8 cellular contexts compared by ENCODE assay signal in the genomic region with DNA sequence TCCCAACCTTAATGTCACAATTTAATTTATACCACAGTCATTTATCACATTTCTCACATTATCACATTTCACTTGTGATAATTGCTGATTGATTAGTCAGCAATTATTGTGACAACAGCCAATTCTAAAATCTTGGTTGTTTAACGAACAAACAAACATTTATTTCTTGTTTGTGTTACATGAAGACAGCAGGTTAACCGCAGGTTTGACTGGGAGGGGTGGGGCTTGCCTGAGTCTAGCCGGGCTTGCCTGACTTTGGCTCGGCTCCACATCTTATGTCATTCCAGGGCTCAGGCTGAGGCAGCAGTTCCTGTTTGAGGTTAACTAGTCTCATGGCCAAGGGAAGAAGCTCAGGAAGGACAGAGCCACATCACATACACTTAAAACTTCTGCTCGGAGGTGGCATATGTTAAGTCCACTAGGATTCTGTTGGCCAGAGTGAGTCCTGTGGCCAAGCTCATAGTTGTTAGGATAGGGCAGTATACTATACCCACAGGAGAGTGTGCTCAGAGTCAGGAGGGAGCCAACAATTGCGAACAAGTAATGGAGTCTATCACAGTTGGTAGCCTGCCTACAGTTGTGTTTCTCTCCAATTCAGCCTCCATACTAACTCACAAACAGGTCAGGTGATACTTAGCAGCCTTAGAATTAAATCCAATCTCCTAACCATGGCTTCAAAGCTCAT.
DNase-seq lines count a peak whose midpoint lies in the region; ATAC-seq and TF ChIP-seq lines count a peak whose summit lies in the region.

No MANE protein-coding gene starts in this region.

- intact Hi-C loops in lower lobe of right lung (cut with DNase I) = no loop called here

- ATAC-seq in GM18868 (IDR thresholded peaks at IDR 0.05; ENCODE audit: unreplicated experiment) = peak; percentile 64
- ATAC-seq in lower lobe of right lung = peak; percentile 91 to 94
- no peak for ATAC-seq in GM21717 (IDR thresholded peaks at IDR 0.05; ENCODE audit: unreplicated experiment)
- no peak for ATAC-seq in GM18870 (IDR thresholded peaks at IDR 0.05; ENCODE audit: unreplicated experiment)

- H3K27ac ChIP-seq in caudate nucleus (ENCODE audit: low read depth, low read length) (peak overlapping the region; percentile 18), lower lobe of right lung (no peak overlapping the region)

- H3K4me1 ChIP-seq in lower lobe of right lung = peaks cover 29% of the 10 kb centered on the region

- no peaks in the 10 kb centered on the region for H3K36me3 Mint-ChIP-seq in osteocyte (ENCODE audit: unreplicated experiment)

- H3K4me3 ChIP-seq in lower lobe of right lung = no peak overlapping the region

- no peak overlapping the region for H3K4me3 Mint-ChIP-seq in osteocyte (ENCODE audit: unreplicated experiment)

- no peaks in the 10 kb centered on the region for H3K27me3 ChIP-seq in lower lobe of right lung (ENCODE audit: low read depth)

- H3K27me3 Mint-ChIP-seq in osteocyte (ENCODE audit: unreplicated experiment) = peaks cover 7% of the 10 kb centered on the region

- H3K4me1 Mint-ChIP-seq in osteocyte (ENCODE audit: unreplicated experiment) = peaks cover 11% of the 10 kb centered on the region

- H3K27ac Mint-ChIP-seq in osteocyte (ENCODE audit: unreplicated experiment) = no peak overlapping the region

- DNase-seq in AG08396 (ENCODE audit: low spot score) (peak; percentile 49), NCI-H510A treated with DMSO at 0.1 percent for 48 hours (lab: John Stamatoyannopoulos, UW) (peak; percentile 14), caudate nucleus (lab: John Stamatoyannopoulos, UW) (peak in 20 of 61 donors; percentile 1 to 35 (median 14)), lower lobe of right lung (peak; percentile 85), osteocyte (ENCODE audit: extremely low spot score, unreplicated experiment) (no peak)

- TF ChIP-seq CTCF in lower lobe of right lung (IDR thresholded peaks at IDR 0.05) = no peak
- no peak for TF ChIP-seq CTCF in osteocyte (IDR thresholded peaks at IDR 0.05)

- H3K9me3 Mint-ChIP-seq in osteocyte (ENCODE audit: unreplicated experiment) = no peaks in the 10 kb centered on the region

- no peaks in the 10 kb centered on the region for H3K36me3 ChIP-seq in lower lobe of right lung

- no peaks in the 10 kb centered on the region for H3K9me3 ChIP-seq in lower lobe of right lung

Comparison
In these comparisons a context has a peak if more than half of its experiments do, and no peak if none do; other contexts are left out.
1. ATAC-seq: peak in GM18868 (single experiment) and lower lobe of right lung (2 of 2); none in GM21717 (single experiment) and GM18870 (single experiment).